26 cellular contexts compared by ENCODE assay signal in the genomic region with DNA sequence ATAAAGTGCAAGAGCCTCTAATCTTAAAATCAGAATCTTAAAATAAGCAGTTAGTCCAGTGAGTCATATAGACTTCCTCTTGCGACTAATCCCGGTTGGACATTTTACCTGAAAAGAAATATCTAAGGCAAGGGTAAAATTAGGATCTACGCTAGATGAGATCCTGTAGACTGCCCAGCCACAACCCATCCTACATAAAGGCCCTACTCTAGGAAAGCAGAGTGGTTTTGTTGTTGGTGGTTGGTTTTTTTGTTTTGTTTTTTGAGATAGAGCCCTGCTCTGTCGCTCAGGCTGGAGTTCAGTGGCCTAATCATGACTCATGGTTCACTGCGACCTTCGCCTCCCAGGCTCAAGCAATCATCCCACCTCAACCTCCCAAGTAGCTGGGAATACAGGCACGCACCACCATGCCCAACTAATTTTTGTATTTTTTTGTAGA. TPM values are rescaled to one million over a fixed set of nuclear protein-coding genes. Genes with fewer than 3 reads are reported as not detected.
DNase-seq lines count a peak whose midpoint lies in the region; ATAC-seq and TF ChIP-seq lines count a peak whose summit lies in the region.
"Had no signal": no experiment of that assay in that cellular context is flagged by ENCODE, and none has a peak within 500 bp of the region (broad histone marks: within the 10 kb centered on the region; RNA-seq: fewer than 3 reads in every experiment).

No MANE protein-coding gene starts in this region.

- H3K36me3 ChIP-seq in HEK293 (ENCODE audit: control insufficient read depth in 2 of 2, insufficient read depth in 1 of 2, low read length in 2 of 2) (peaks cover 0 to 21% of the 10 kb centered on the region in 2 experiments; a peak in 1 of 3 replicates), SJSA1 (peaks cover 46% of the 10 kb centered on the region)
- H3K36me3 ChIP-seq in CD8-positive, alpha-beta memory T cell (ENCODE audit: insufficient read depth, low read length): peaks cover 9% of the 10 kb centered on the region

- H3K9me3 ChIP-seq in HEK293 (ENCODE audit: control insufficient read depth, insufficient read depth, low read depth, low read length) (no peaks in the 10 kb centered on the region), SJSA1 (replicated peaks) (peaks cover 3% of the 10 kb centered on the region; the same call in 1 of the 2 replicates)
- no peaks in the 10 kb centered on the region for H3K9me3 ChIP-seq in CD8-positive, alpha-beta memory T cell (ENCODE audit: low read length)
- H3K9me3 ChIP-seq: spleen, tibial nerve had no signal

- peaks cover 0 to 30% (median 12%) of the 10 kb centered on the region in 3 donors for H3K36me3 Mint-ChIP-seq in CD8-positive, alpha-beta memory T cell
- peaks cover 6% of the 10 kb centered on the region for H3K36me3 Mint-ChIP-seq in activated CD8-positive, alpha-beta memory T cell treated with anti-CD3 and anti-CD28 coated beads, Interleukin-2, amount 10 ng/mL, durations not matched to agents 7 days and 5 days

- no peaks in the 10 kb centered on the region for H3K27me3 ChIP-seq in SJSA1 (replicated peaks)
- no peaks in the 10 kb centered on the region for H3K27me3 ChIP-seq in CD8-positive, alpha-beta memory T cell (ENCODE audit: insufficient read depth, low read length, poor library complexity, severe bottlenecking)
- H3K27me3 ChIP-seq: spleen, tibial nerve had no signal

- no peak overlapping the region for H3K27ac Mint-ChIP-seq in CD8-positive, alpha-beta memory T cell
- no peak overlapping the region for H3K27ac Mint-ChIP-seq in activated CD8-positive, alpha-beta memory T cell treated with anti-CD3 and anti-CD28 coated beads, Interleukin-2, amount 10 ng/mL, durations not matched to agents 7 days and 5 days
- H3K27ac Mint-ChIP-seq: activated CD8-positive, alpha-beta T cell treated with anti-CD3 and anti-CD28 coated beads for 36 hours; stimulated activated naive CD8-positive, alpha-beta T cell treated with anti-CD3 and anti-CD28 coated beads, Interleukin-15, amount 100 ng/mL, for 72 hours had no signal

- peaks cover 10% of the 10 kb centered on the region; the same call in 1 of the 2 replicates for H3K4me1 ChIP-seq in HEK293 (ENCODE audit: control insufficient read depth, insufficient read depth, low read length)
- H3K4me1 ChIP-seq in SJSA1 (replicated peaks): peaks cover 46% of the 10 kb centered on the region
- peaks cover 1% of the 10 kb centered on the region for H3K4me1 ChIP-seq in CD8-positive, alpha-beta memory T cell (ENCODE audit: insufficient read depth, low read length)

- TF ChIP-seq CTCF in HEK293 (tag by site-specific recombination; IDR thresholded peaks at IDR 0.05): no peak

- no peaks in the 10 kb centered on the region for H3K9me3 Mint-ChIP-seq in CD8-positive, alpha-beta memory T cell
- H3K9me3 Mint-ChIP-seq in activated CD8-positive, alpha-beta memory T cell treated with anti-CD3 and anti-CD28 coated beads, Interleukin-2, amount 10 ng/mL, durations not matched to agents 7 days and 5 days (ENCODE audit: low read depth): no peaks in the 10 kb centered on the region
- H3K9me3 Mint-ChIP-seq: activated CD8-positive, alpha-beta T cell treated with anti-CD3 and anti-CD28 coated beads for 36 hours; central memory CD8-positive, alpha-beta T cell; stimulated activated naive CD8-positive, alpha-beta T cell treated with anti-CD3 and anti-CD28 coated beads, Interleukin-15, amount 100 ng/mL, for 72 hours had no signal

- H3K4me1 Mint-ChIP-seq in CD8-positive, alpha-beta memory T cell: peaks cover 7 to 32% (median 11%) of the 10 kb centered on the region in 3 donors
- H3K4me1 Mint-ChIP-seq in activated CD8-positive, alpha-beta memory T cell treated with anti-CD3 and anti-CD28 coated beads, Interleukin-2, amount 10 ng/mL, durations not matched to agents 7 days and 5 days: peaks cover 3% of the 10 kb centered on the region

- DNase-seq in SJSA1 (ENCODE audit: low read depth in 1 of 2, low spot score in 2 of 2) (peak; percentile 69 to 83), kidney tubule cell (ENCODE audit: low spot score) (peak; percentile 6)
- DNase-seq in CD8-positive, alpha-beta memory T cell: no peak
- DNase-seq in activated CD8-positive, alpha-beta memory T cell treated with anti-CD3 and anti-CD28 coated beads, Interleukin-2, amount 10 ng/mL, durations not matched to agents 7 days and 5 days: no peak
- DNase-seq: activated CD8-positive, alpha-beta T cell treated with anti-CD3 and anti-CD28 coated beads for 36 hours; activated naive CD4-positive, alpha-beta T cell treated with Interleukin-2 at 50 U/mL for 16 hours; activated T-cell treated with anti-CD3 and anti-CD28 coated beads, Interleukin-2, amount 50 U/mL, for 1 hour; aorta; CD4-positive, CD25-positive, alpha-beta regulatory T cell; DMS 273 treated with DMSO at 0.1 percent for 48 hours; GF-D8; KG1; NCI-H1105 treated with DMSO at 0.1 percent for 48 hours; NCI-H2107; NCI-H510A; nucleus accumbens; spleen; stimulated activated CD4-positive, alpha-beta T cell treated with anti-CD3 and anti-CD28 coated beads, Interleukin-4, amount 100 ng/mL, for 4 hours; stimulated activated naive CD8-positive, alpha-beta T cell treated with anti-CD3 and anti-CD28 coated beads, Interleukin-15, amount 100 ng/mL, for 72 hours had no signal

- H3K4me3 ChIP-seq in HEK293 (ENCODE audit: low read depth, low read length) (no peak overlapping the region), SJSA1 (no peak overlapping the region)
- H3K4me3 ChIP-seq in CD8-positive, alpha-beta memory T cell (ENCODE audit: low read length): no peak overlapping the region
- H3K4me3 ChIP-seq: spleen, tibial nerve had no signal

- H3K27me3 Mint-ChIP-seq in CD8-positive, alpha-beta memory T cell: no peaks in the 10 kb centered on the region
- H3K27me3 Mint-ChIP-seq in activated CD8-positive, alpha-beta memory T cell treated with anti-CD3 and anti-CD28 coated beads, Interleukin-2, amount 10 ng/mL, durations not matched to agents 7 days and 5 days: no peaks in the 10 kb centered on the region
- H3K27me3 Mint-ChIP-seq: activated CD8-positive, alpha-beta T cell treated with anti-CD3 and anti-CD28 coated beads for 36 hours; CD4-positive, CD25-positive, alpha-beta regulatory T cell; central memory CD8-positive, alpha-beta T cell; stimulated activated naive CD8-positive, alpha-beta T cell treated with anti-CD3 and anti-CD28 coated beads, Interleukin-15, amount 100 ng/mL, for 72 hours had no signal

- no peak overlapping the region for H3K27ac ChIP-seq in HEK293 (ENCODE audit: extremely low read depth, low read depth, low read length)
- H3K27ac ChIP-seq in SJSA1: peak overlapping the region; percentile 91
- H3K27ac ChIP-seq in CD8-positive, alpha-beta memory T cell (ENCODE audit: low read depth, low read length): no peak overlapping the region
- H3K27ac ChIP-seq: spleen, tibial nerve had no signal

- CTCF ChIA-PET in HEK293 (lab: Yijun Ruan, JAX): interaction anchor here (0.8 to 3.5 kb wide), 2 partner anchors 22 to 35 kb away, joined by 3 to 19 read pairs; no protein-coding TSS in a partner anchor
- CTCF ChIA-PET in CD8-positive, alpha-beta memory T cell (lab: Charles Lee): no interaction called here
- CTCF ChIA-PET in activated CD8-positive, alpha-beta memory T cell treated with anti-CD3 and anti-CD28 coated beads, Interleukin-2, amount 10 ng/mL, durations not matched to agents 7 days and 5 days (lab: Charles Lee): no interaction called here

- ATAC-seq in activated CD8-positive, alpha-beta memory T cell treated with anti-CD3 and anti-CD28 coated beads, Interleukin-2, amount 10 ng/mL, durations not matched to agents 7 days and 5 days: no peak
- ATAC-seq: activated CD8-positive, alpha-beta T cell treated with anti-CD3 and anti-CD28 coated beads for 36 hours; SK-N-SH treated with all-trans-retinoic acid at 6 μM for 48 hours; stimulated activated naive CD8-positive, alpha-beta T cell treated with anti-CD3 and anti-CD28 coated beads, Interleukin-15, amount 100 ng/mL, for 72 hours had no signal

- no peak overlapping the region for H3K4me3 Mint-ChIP-seq in CD8-positive, alpha-beta memory T cell
- no peak overlapping the region for H3K4me3 Mint-ChIP-seq in activated CD8-positive, alpha-beta memory T cell treated with anti-CD3 and anti-CD28 coated beads, Interleukin-2, amount 10 ng/mL, durations not matched to agents 7 days and 5 days
- H3K4me3 Mint-ChIP-seq: activated CD8-positive, alpha-beta T cell treated with anti-CD3 and anti-CD28 coated beads for 36 hours; CD4-positive, CD25-positive, alpha-beta regulatory T cell; central memory CD8-positive, alpha-beta T cell; stimulated activated naive CD8-positive, alpha-beta T cell treated with anti-CD3 and anti-CD28 coated beads, Interleukin-15, amount 100 ng/mL, for 72 hours had no signal

- POLR2A ChIA-PET in HEK293 (lab: Yijun Ruan, JAX): no interaction called here
- POLR2A ChIA-PET in CD8-positive, alpha-beta memory T cell (lab: Charles Lee): no interaction called here

RNA-seq across cellular contexts. Expression of gene TSC1, which starts 6.9 kb away (rescaled TPM):
- 44.0 and 54.5 TPM in 2 replicates for total RNA-seq in SJSA1 (2014; rRNA removed; shearing (Covaris generic))
- 10 to 100 TPM; 33.9 to 37.1 TPM for total RNA-seq in CD8-positive, alpha-beta memory T cell
- polyA plus RNA-seq in CD8-positive, alpha-beta memory T cell: 12.6 TPM
- total RNA-seq in activated CD8-positive, alpha-beta memory T cell treated with anti-CD3 and anti-CD28 coated beads, Interleukin-2, amount 10 ng/mL, durations not matched to agents 7 days and 5 days: 10 to 100 TPM; 29.8 to 30.3 TPM

RNA-seq across cellular contexts. Expression of gene GFI1B, which starts 41.0 kb away (rescaled TPM):
- total RNA-seq in SJSA1 (2014; rRNA removed; shearing (Covaris generic)): 0.05 TPM in 1 of 2 replicates, not detected in the other
- total RNA-seq in CD8-positive, alpha-beta memory T cell: not detected
- not detected for polyA plus RNA-seq in CD8-positive, alpha-beta memory T cell
- total RNA-seq in activated CD8-positive, alpha-beta memory T cell treated with anti-CD3 and anti-CD28 coated beads, Interleukin-2, amount 10 ng/mL, durations not matched to agents 7 days and 5 days: not detected
- total RNA-seq: activated CD8-positive, alpha-beta T cell treated with anti-CD3 and anti-CD28 coated beads for 36 hours; aorta; glomerular endothelial cell; myocyte; RPMI7951; tibial nerve had no signal
- polyA plus RNA-seq: aorta had no signal

RNA-seq across cellular contexts. Expression of gene SPACA9, which starts 58.8 kb away (rescaled TPM):
- 1.2 and 1.8 TPM in 2 replicates for total RNA-seq in SJSA1 (2014; rRNA removed; shearing (Covaris generic))
- total RNA-seq in CD8-positive, alpha-beta memory T cell: 1 to 10 TPM; 2.6 to 2.8 TPM
- 1.4 TPM for polyA plus RNA-seq in CD8-positive, alpha-beta memory T cell
- total RNA-seq in activated CD8-positive, alpha-beta memory T cell treated with anti-CD3 and anti-CD28 coated beads, Interleukin-2, amount 10 ng/mL, durations not matched to agents 7 days and 5 days: 1 to 10 TPM; 1.6 to 2.6 TPM

RNA-seq across cellular contexts. Expression of gene AK8, which starts 59.4 kb away (rescaled TPM):
- 0.13 TPM in 1 of 2 replicates, not detected in the other for total RNA-seq in SJSA1 (2014; rRNA removed; shearing (Covaris generic))
- not detected for total RNA-seq in CD8-positive, alpha-beta memory T cell
- not detected for polyA plus RNA-seq in CD8-positive, alpha-beta memory T cell
- total RNA-seq in activated CD8-positive, alpha-beta memory T cell treated with anti-CD3 and anti-CD28 coated beads, Interleukin-2, amount 10 ng/mL, durations not matched to agents 7 days and 5 days: under 1 TPM in 1 of 2 experiments, not detected in 1; 0.63 TPM
- total RNA-seq: activated CD8-positive, alpha-beta T cell treated with anti-CD3 and anti-CD28 coated beads for 36 hours; CD4-positive, CD25-positive, alpha-beta regulatory T cell; RPMI7951 had no signal

Comparison
In these comparisons a context has a peak if more than half of its experiments do, and no peak if none do; other contexts are left out.
1. DNase-seq: peak in SJSA1 (2 of 2) and kidney tubule cell (single experiment); none in CD8-positive, alpha-beta memory T cell (0 of 5) and activated CD8-positive, alpha-beta memory T cell treated with anti-CD3 and anti-CD28 coated beads, Interleukin-2, amount 10 ng/mL, durations not matched to agents 7 days and 5 days (single experiment).